In the genomic region with DNA sequence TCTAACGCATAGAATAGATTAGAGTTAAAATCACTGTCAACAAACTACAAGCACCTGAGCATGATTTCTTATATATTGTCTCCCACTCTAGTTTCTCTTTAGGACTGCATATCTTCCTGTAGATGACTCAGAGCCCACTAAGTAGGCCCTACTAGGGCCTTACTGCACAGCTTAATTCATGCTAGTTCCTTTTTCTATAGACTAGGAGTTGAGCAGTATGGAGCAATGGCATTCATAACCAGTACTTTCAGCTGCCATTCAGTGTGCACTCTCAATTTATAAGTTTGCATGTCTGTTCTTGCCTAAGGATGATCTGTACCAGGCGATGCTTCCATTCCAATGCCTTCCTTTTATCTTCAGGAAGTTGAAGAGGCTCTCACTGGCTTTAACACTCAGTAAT, we compare ENCODE assay signal across 1 cellular context.
TF ChIP-seq lines count a peak whose summit lies in the region.

No MANE protein-coding gene starts in this region.

TF ChIP-seq in GM12878, 131 proteins besides CTCF, POLR2A, EP300 and RAD21 (continued from another document):
- TF ChIP-seq, protein P1, sequence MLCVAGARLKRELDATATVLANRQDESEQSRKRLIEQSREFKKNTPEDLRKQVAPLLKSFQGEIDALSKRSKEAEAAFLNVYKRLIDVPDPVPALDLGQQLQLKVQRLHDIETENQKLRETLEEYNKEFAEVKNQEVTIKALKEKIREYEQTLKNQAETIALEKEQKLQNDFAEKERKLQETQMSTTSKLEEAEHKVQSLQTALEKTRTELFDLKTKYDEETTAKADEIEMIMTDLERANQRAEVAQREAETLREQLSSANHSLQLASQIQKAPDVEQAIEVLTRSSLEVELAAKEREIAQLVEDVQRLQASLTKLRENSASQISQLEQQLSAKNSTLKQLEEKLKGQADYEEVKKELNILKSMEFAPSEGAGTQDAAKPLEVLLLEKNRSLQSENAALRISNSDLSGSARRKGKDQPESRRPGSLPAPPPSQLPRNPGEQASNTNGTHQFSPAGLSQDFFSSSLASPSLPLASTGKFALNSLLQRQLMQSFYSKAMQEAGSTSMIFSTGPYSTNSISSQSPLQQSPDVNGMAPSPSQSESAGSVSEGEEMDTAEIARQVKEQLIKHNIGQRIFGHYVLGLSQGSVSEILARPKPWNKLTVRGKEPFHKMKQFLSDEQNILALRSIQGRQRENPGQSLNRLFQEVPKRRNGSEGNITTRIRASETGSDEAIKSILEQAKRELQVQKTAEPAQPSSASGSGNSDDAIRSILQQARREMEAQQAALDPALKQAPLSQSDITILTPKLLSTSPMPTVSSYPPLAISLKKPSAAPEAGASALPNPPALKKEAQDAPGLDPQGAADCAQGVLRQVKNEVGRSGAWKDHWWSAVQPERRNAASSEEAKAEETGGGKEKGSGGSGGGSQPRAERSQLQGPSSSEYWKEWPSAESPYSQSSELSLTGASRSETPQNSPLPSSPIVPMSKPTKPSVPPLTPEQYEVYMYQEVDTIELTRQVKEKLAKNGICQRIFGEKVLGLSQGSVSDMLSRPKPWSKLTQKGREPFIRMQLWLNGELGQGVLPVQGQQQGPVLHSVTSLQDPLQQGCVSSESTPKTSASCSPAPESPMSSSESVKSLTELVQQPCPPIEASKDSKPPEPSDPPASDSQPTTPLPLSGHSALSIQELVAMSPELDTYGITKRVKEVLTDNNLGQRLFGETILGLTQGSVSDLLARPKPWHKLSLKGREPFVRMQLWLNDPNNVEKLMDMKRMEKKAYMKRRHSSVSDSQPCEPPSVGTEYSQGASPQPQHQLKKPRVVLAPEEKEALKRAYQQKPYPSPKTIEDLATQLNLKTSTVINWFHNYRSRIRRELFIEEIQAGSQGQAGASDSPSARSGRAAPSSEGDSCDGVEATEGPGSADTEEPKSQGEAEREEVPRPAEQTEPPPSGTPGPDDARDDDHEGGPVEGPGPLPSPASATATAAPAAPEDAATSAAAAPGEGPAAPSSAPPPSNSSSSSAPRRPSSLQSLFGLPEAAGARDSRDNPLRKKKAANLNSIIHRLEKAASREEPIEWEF (IDR thresholded peaks at IDR 0.05; ENCODE audit: insufficient replicate concordance, low read depth, low read length), result no peak
- TF ChIP-seq CEBPZ (IDR thresholded peaks at IDR 0.05; ENCODE audit: low read depth, low read length) (no peak), TAF1 (IDR thresholded peaks at IDR 0.05; ENCODE audit: borderline replicate concordance, low read depth, low read length) (no peak), BHLHE40 (IDR thresholded peaks at IDR 0.05; ENCODE audit: borderline replicate concordance in 1 of 2, low read depth in 2 of 2, low read length in 1 of 2) (no peak), KDM1A (IDR thresholded peaks at IDR 0.05; ENCODE audit: borderline replicate concordance) (no peak), ZNF24 (IDR thresholded peaks at IDR 0.05) (no peak), RB1 (IDR thresholded peaks at IDR 0.05; ENCODE audit: borderline replicate concordance) (no peak)
- TF ChIP-seq, protein P2, sequence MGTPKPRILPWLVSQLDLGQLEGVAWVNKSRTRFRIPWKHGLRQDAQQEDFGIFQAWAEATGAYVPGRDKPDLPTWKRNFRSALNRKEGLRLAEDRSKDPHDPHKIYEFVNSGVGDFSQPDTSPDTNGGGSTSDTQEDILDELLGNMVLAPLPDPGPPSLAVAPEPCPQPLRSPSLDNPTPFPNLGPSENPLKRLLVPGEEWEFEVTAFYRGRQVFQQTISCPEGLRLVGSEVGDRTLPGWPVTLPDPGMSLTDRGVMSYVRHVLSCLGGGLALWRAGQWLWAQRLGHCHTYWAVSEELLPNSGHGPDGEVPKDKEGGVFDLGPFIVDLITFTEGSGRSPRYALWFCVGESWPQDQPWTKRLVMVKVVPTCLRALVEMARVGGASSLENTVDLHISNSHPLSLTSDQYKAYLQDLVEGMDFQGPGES (IDR thresholded peaks at IDR 0.05), result no peak
- TF ChIP-seq, protein P3, sequence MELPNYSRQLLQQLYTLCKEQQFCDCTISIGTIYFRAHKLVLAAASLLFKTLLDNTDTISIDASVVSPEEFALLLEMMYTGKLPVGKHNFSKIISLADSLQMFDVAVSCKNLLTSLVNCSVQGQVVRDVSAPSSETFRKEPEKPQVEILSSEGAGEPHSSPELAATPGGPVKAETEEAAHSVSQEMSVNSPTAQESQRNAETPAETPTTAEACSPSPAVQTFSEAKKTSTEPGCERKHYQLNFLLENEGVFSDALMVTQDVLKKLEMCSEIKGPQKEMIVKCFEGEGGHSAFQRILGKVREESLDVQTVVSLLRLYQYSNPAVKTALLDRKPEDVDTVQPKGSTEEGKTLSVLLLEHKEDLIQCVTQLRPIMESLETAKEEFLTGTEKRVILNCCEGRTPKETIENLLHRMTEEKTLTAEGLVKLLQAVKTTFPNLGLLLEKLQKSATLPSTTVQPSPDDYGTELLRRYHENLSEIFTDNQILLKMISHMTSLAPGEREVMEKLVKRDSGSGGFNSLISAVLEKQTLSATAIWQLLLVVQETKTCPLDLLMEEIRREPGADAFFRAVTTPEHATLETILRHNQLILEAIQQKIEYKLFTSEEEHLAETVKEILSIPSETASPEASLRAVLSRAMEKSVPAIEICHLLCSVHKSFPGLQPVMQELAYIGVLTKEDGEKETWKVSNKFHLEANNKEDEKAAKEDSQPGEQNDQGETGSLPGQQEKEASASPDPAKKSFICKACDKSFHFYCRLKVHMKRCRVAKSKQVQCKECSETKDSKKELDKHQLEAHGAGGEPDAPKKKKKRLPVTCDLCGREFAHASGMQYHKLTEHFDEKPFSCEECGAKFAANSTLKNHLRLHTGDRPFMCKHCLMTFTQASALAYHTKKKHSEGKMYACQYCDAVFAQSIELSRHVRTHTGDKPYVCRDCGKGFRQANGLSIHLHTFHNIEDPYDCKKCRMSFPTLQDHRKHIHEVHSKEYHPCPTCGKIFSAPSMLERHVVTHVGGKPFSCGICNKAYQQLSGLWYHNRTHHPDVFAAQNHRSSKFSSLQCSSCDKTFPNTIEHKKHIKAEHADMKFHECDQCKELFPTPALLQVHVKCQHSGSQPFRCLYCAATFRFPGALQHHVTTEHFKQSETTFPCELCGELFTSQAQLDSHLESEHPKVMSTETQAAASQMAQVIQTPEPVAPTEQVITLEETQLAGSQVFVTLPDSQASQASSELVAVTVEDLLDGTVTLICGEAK (IDR thresholded peaks at IDR 0.05; ENCODE audit: borderline replicate concordance), result no peak
- TF ChIP-seq, protein P4, sequence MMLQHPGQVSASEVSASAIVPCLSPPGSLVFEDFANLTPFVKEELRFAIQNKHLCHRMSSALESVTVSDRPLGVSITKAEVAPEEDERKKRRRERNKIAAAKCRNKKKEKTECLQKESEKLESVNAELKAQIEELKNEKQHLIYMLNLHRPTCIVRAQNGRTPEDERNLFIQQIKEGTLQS (IDR thresholded peaks at IDR 0.05; ENCODE audit: borderline replicate concordance, extremely low read depth, low read depth, low read length), result no peak
